23 cellular contexts compared by ENCODE assay signal in the genomic region with DNA sequence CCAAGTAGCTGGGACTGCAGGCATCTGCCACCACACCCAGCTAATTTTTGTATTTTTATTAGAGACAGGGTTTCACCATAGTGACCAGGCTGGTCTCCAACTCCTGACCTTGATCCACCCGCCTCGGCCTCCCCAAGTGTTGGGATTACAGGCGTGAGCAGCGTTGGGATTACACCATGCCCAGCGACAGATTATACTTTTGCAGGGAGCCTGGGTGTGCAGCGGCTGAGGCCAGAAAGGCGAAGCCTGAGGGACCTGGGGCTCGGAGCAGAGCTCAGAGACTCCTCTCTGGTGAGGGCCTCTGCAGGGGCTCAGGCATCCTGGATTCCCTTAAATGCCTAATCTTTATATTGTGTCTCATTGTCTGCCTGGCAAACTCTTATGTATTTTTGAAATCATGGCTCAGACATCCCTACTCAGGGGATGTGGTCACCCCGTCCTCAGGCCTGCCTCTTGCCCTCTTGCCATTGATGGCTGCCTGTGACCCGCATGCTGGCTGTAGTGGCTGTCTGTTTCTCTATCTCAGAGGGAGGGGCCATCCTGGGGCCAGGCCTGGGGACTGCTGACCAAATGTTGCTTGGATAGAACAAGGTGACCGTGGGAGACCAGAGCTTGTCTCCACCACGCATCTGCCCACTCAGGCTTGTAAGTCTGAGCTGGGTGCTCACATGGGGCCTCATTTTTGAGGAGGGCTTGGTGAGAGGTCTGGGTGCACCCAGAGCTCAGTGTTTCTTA.
"Had no signal": no experiment of that assay in that cellular context is flagged by ENCODE, and none has a peak within 500 bp of the region (broad histone marks: within the 10 kb centered on the region; RNA-seq: fewer than 3 reads in every experiment).

No MANE protein-coding gene starts in this region.

- H3K27ac Mint-ChIP-seq: activated CD4-positive, alpha-beta memory T cell treated with anti-CD3 and anti-CD28 coated beads, Interleukin-2, amount 10 ng/mL, durations not matched to agents 7 days and 5 days; activated naive CD4-positive, alpha-beta T cell treated with anti-CD3 and anti-CD28 coated beads, Interleukin-2, amount 50 U/mL, for 72 hours; activated T-cell treated with anti-CD3 and anti-CD28 coated beads, Interleukin-2, amount 50 U/mL, for 72 hours; effector memory CD8-positive, alpha-beta T cell; memory B cell; progenitor cell of endocrine pancreas; T-helper 17 cell had no signal

- H3K4me1 Mint-ChIP-seq: activated CD4-positive, alpha-beta memory T cell treated with anti-CD3 and anti-CD28 coated beads, Interleukin-2, amount 10 ng/mL, durations not matched to agents 7 days and 5 days; T-helper 17 cell had no signal

- DNase-seq: activated CD4-positive, alpha-beta memory T cell treated with anti-CD3 and anti-CD28 coated beads, Interleukin-2, amount 10 ng/mL, durations not matched to agents 7 days and 5 days; activated CD4-positive, alpha-beta T cell treated with anti-CD3 and anti-CD28 coated beads for 48 hours; activated CD4-positive, CD25-positive, alpha-beta regulatory T cell; activated gamma-delta T cell; activated T-cell treated with anti-CD3 and anti-CD28 coated beads, Interleukin-2, amount 50 U/mL, for 72 hours; brain microvascular endothelial cell; dermis blood vessel endothelial cell; effector memory CD8-positive, alpha-beta T cell; hippocampal formation; kidney glomerular epithelial cell; left ventricle myocardium superior; retina; stimulated activated CD4-positive, alpha-beta T cell treated with anti-CD3 and anti-CD28 coated beads, Interleukin-4, amount 100 ng/mL, for 24 hours; stimulated activated naive CD4-positive, alpha-beta T cell treated with Interleukin-2 at 50 U/mL for 16 hours; SW 1271; T-helper 17 cell; tibial artery had no signal

- H3K9me3 Mint-ChIP-seq: activated CD4-positive, alpha-beta memory T cell treated with anti-CD3 and anti-CD28 coated beads, Interleukin-2, amount 10 ng/mL, durations not matched to agents 7 days and 5 days; activated T-cell treated with anti-CD3 and anti-CD28 coated beads, Interleukin-2, amount 50 U/mL, for 72 hours; effector memory CD8-positive, alpha-beta T cell; memory B cell had no signal

- H3K4me3 ChIP-seq: ascending aorta, esophagus muscularis mucosa, gastrocnemius medialis, tibial artery had no signal

- H3K36me3 ChIP-seq: brain microvascular endothelial cell, gastrocnemius medialis had no signal

- ATAC-seq: activated naive CD4-positive, alpha-beta T cell treated with anti-CD3 and anti-CD28 coated beads, Interleukin-2, amount 50 U/mL, for 72 hours; activated T-cell treated with anti-CD3 and anti-CD28 coated beads, Interleukin-2, amount 50 U/mL, for 72 hours; effector memory CD8-positive, alpha-beta T cell; gastrocnemius medialis; left ventricle myocardium superior; T-helper 17 cell had no signal

- H3K27me3 ChIP-seq: ascending aorta, brain microvascular endothelial cell, esophagus muscularis mucosa, gastrocnemius medialis, tibial artery had no signal

- H3K27me3 Mint-ChIP-seq: memory B cell, progenitor cell of endocrine pancreas had no signal

- H3K9me3 ChIP-seq: esophagus muscularis mucosa, gastrocnemius medialis, tibial artery had no signal

- H3K4me3 Mint-ChIP-seq: activated CD4-positive, alpha-beta memory T cell treated with anti-CD3 and anti-CD28 coated beads, Interleukin-2, amount 10 ng/mL, durations not matched to agents 7 days and 5 days; activated T-cell treated with anti-CD3 and anti-CD28 coated beads, Interleukin-2, amount 50 U/mL, for 72 hours; effector memory CD8-positive, alpha-beta T cell; memory B cell; T-helper 17 cell had no signal

- H3K27ac ChIP-seq: ascending aorta, brain microvascular endothelial cell, esophagus muscularis mucosa, gastrocnemius medialis, tibial artery had no signal

- H3K4me1 ChIP-seq: ascending aorta, tibial artery had no signal
